8 cellular contexts compared by ENCODE assay signal in genomic region chr17:39926135-39926587, GRCh38. TPM values are rescaled to one million over a fixed set of nuclear protein-coding genes. Genes with fewer than 3 reads are reported as not detected.
DNase-seq lines count a peak whose midpoint lies in the region; ATAC-seq and TF ChIP-seq lines count a peak whose summit lies in the region.

No MANE protein-coding gene starts in this region.

- H3K4me3 ChIP-seq in fibroblast of pulmonary artery (replicated peaks; ENCODE audit: low read depth, low read length) (peak overlapping the region; percentile 83), skeletal muscle satellite cell (ENCODE audit: low read length) (peak overlapping the region; percentile 85)

- no peak for TF ChIP-seq CTCF in RWPE1 (conservative IDR thresholded peaks at IDR 0.05; ENCODE audit: low read depth)
- no peak for TF ChIP-seq CTCF in fibroblast of pulmonary artery (IDR thresholded peaks at IDR 0.05; ENCODE audit: low read length, missing control alignments)

- H3K36me3 ChIP-seq in skeletal muscle satellite cell (ENCODE audit: insufficient read depth, low read length), result peaks cover 30% of the 10 kb centered on the region

- no peaks in the 10 kb centered on the region for H3K9me3 ChIP-seq in skeletal muscle satellite cell (replicated peaks; ENCODE audit: low read length)

- POLR2A ChIA-PET in RWPE1 (lab: Yijun Ruan, JAX; ENCODE audit: low non-redundant PET), result no interaction called here

- H3K4me1 ChIP-seq in skeletal muscle satellite cell (ENCODE audit: control insufficient read depth, insufficient read depth, low read length), result peaks cover 44% of the 10 kb centered on the region

- CTCF ChIA-PET in RWPE1 (lab: Yijun Ruan, JAX), result interaction anchor here (0.6 to 1.2 kb wide), 3 partner anchors 11 to 690 kb away, joined by 3 to 4 read pairs (median 4); no protein-coding TSS in a partner anchor

- no peaks in the 10 kb centered on the region for H3K27me3 ChIP-seq in skeletal muscle satellite cell (ENCODE audit: control insufficient read depth, insufficient read depth, low read length)

- peak overlapping the region; percentile 85 for H3K27ac ChIP-seq in RWPE1

- peak overlapping the region; percentile 93 for H3K4me2 ChIP-seq in skeletal muscle satellite cell (ENCODE audit: low read length)

- peak overlapping the region; percentile 82 for H3K9ac ChIP-seq in skeletal muscle satellite cell (ENCODE audit: low read depth, low read length)

- ATAC-seq in GM18909 (IDR thresholded peaks at IDR 0.05; ENCODE audit: poor library complexity, unreplicated experiment) (peak; percentile 26), GM21367 (IDR thresholded peaks at IDR 0.05; ENCODE audit: unreplicated experiment) (no peak)

- DNase-seq in RWPE1 (ENCODE audit: low spot score) (no peak), fibroblast of pulmonary artery (ENCODE audit: low read depth) (no peak), retina (no peak), NCI-H187 (lab: John Stamatoyannopoulos, UW) (no peak), NCI-H1105 treated with DMSO at 0.1 percent for 48 hours (lab: John Stamatoyannopoulos, UW) (no peak)

RNA-seq across cellular contexts. Expression of gene ORMDL3, which starts 1.2 kb away (rescaled TPM):
- total RNA-seq in skeletal muscle satellite cell (2012; rRNA removed), result 25.6 and 26.9 TPM in 2 replicates

RNA-seq across cellular contexts. Expression of gene LRRC3C, which starts 1.4 kb away (rescaled TPM):
- not detected in 2 replicates for total RNA-seq in skeletal muscle satellite cell (2012; rRNA removed)

RNA-seq across cellular contexts. Expression of gene GSDMB, which starts 7.7 kb away (rescaled TPM):
- total RNA-seq in skeletal muscle satellite cell (2012; rRNA removed), result 2.4 and 3.3 TPM in 2 replicates

RNA-seq across cellular contexts. Expression of gene GSDMA, which starts 36.6 kb away (rescaled TPM):
- 0.22 TPM in 1 of 2 replicates, not detected in the other for total RNA-seq in skeletal muscle satellite cell (2012; rRNA removed)

RNA-seq across cellular contexts. Expression of gene PSMD3, which starts 54.4 kb away (rescaled TPM):
- total RNA-seq in skeletal muscle satellite cell (2012; rRNA removed), result 133 and 148 TPM in 2 replicates
